Comparison of ENCODE assay signal across 8 cellular contexts in genomic region chr1:27233677-27234053, GRCh38. TPM values are rescaled to one million over a fixed set of nuclear protein-coding genes. Genes with fewer than 3 reads are reported as not detected.
DNase-seq lines count a peak whose midpoint lies in the region; ATAC-seq and TF ChIP-seq lines count a peak whose summit lies in the region.

No MANE protein-coding gene starts in this region.

- peak overlapping the region in 2 of 3 donors; percentile 82 to 98 for H3K27ac Mint-ChIP-seq in IgD-negative memory B cell
- H3K27ac Mint-ChIP-seq in type B pancreatic cell: peak overlapping the region; percentile 80

- intact Hi-C loops in lower lobe of right lung (cut with DNase I): no loop called here

- H3K9me3 ChIP-seq in lower lobe of right lung: no peaks in the 10 kb centered on the region

- H3K36me3 Mint-ChIP-seq in IgD-negative memory B cell (no peaks in the 10 kb centered on the region), type B pancreatic cell (no peaks in the 10 kb centered on the region)

- no peaks in the 10 kb centered on the region for H3K27me3 ChIP-seq in lower lobe of right lung (ENCODE audit: low read depth)

- peak; percentile 17 for DNase-seq in ELR (ENCODE audit: low read depth)
- peak; percentile 2 for DNase-seq in astrocyte of the hippocampus (ENCODE audit: low read depth, low spot score)
- DNase-seq in lower lobe of right lung: no peak
- DNase-seq in type B pancreatic cell (ENCODE audit: extremely low spot score, unreplicated experiment): no peak
- no peak for DNase-seq in NCI-H2107 treated with DMSO at 0.1 percent for 48 hours (lab: John Stamatoyannopoulos, UW; ENCODE audit: unreplicated experiment)
- DNase-seq in NCI-H524 treated with DMSO at 0.1 percent for 48 hours (lab: John Stamatoyannopoulos, UW): no peak

- H3K27ac ChIP-seq in lower lobe of right lung: peak overlapping the region; percentile 60

- H3K27me3 Mint-ChIP-seq in IgD-negative memory B cell (no peaks in the 10 kb centered on the region), type B pancreatic cell (no peaks in the 10 kb centered on the region)

- H3K36me3 ChIP-seq in lower lobe of right lung: no peaks in the 10 kb centered on the region

- peak in 1 of 2 donors; percentile 1 for ATAC-seq in lower lobe of right lung
- no peak for ATAC-seq in GM21367 (IDR thresholded peaks at IDR 0.05; ENCODE audit: unreplicated experiment)

- peak overlapping the region; percentile 91 for H3K4me3 ChIP-seq in lower lobe of right lung

- no peaks in the 10 kb centered on the region for H3K9me3 Mint-ChIP-seq in IgD-negative memory B cell
- no peaks in the 10 kb centered on the region for H3K9me3 Mint-ChIP-seq in type B pancreatic cell

- TF ChIP-seq CTCF in lower lobe of right lung (IDR thresholded peaks at IDR 0.05): no peak
- TF ChIP-seq CTCF in type B pancreatic cell (conservative IDR thresholded peaks at IDR 0.05): no peak

- peak overlapping the region; percentile 90 to 96 (median 95) for H3K4me3 Mint-ChIP-seq in IgD-negative memory B cell
- peak overlapping the region; percentile 97 for H3K4me3 Mint-ChIP-seq in type B pancreatic cell

- peaks cover 22% of the 10 kb centered on the region for H3K4me1 ChIP-seq in lower lobe of right lung

- H3K4me1 Mint-ChIP-seq in IgD-negative memory B cell (peaks cover 20 to 26% (median 21%) of the 10 kb centered on the region in 3 donors), type B pancreatic cell (ENCODE audit: unreplicated experiment) (peaks cover 16% of the 10 kb centered on the region)

RNA-seq across cellular contexts. Expression of gene WDTC1, which starts 0.8 kb away (rescaled TPM):
- 8.5 TPM for polyA plus RNA-seq in IgD-negative memory B cell
- 45.7 TPM for total RNA-seq in lower lobe of right lung
- 33.7 and 35.1 TPM in 2 replicates for total RNA-seq in type B pancreatic cell (ENCODE audit: low replicate concordance)

Comparison
In these comparisons a context has a peak if more than half of its experiments do, and no peak if none do; other contexts are left out.
1. DNase-seq: peak in ELR (single experiment) and astrocyte of the hippocampus (single experiment); none in lower lobe of right lung (single experiment), type B pancreatic cell (single experiment), NCI-H2107 treated with DMSO at 0.1 percent for 48 hours (single experiment) and NCI-H524 treated with DMSO at 0.1 percent for 48 hours (single experiment).